ENCODE assay signal across 1 cellular context in genomic region chr6:37432916-37433656, GRCh38.
TF ChIP-seq lines count a peak whose summit lies in the region.

CMTR1 (plus strand) TSS chr6:37433221; CDS start chr6:37435630, 2,409 bp downstream.

TF ChIP-seq in HepG2, 621 proteins besides CTCF, POLR2A, EP300 and RAD21 (continued from another document and continues in another):
- TF ChIP-seq NFAT5 (CRISPR knock-in tag; IDR thresholded peaks at IDR 0.05): 0 out of 2 replicates have a peak, but pooled peaks have one; percentile 7
- TF ChIP-seq ZNF768 (CRISPR knock-in tag; IDR thresholded peaks at IDR 0.05): peak; percentile 67
- TF ChIP-seq PLSCR1 (CRISPR knock-in tag; IDR thresholded peaks at IDR 0.05; ENCODE audit: borderline replicate concordance): no peak
- peak; percentile 79 for TF ChIP-seq ZNF407 (CRISPR knock-in tag; IDR thresholded peaks at IDR 0.05; ENCODE audit: not compliant biosample characterization)
- no peak for TF ChIP-seq NCOR1 (IDR thresholded peaks at IDR 0.05; ENCODE audit: borderline replicate concordance, low read length)
- peak; percentile 38; the same call in 1 of the 2 replicates for TF ChIP-seq ZNF224 (CRISPR knock-in tag; IDR thresholded peaks at IDR 0.05)
- TF ChIP-seq SOX13 (IDR thresholded peaks at IDR 0.05): no peak
- TF ChIP-seq SOX13 (CRISPR knock-in tag; conservative IDR thresholded peaks at IDR 0.05 in 1 of 2, IDR thresholded peaks at IDR 0.05 in 1 of 2): peak in 1 of 2 experiments; percentile 56; a peak in 2 of 4 replicates
- TF ChIP-seq ZSCAN21 (CRISPR knock-in tag; IDR thresholded peaks at IDR 0.05; ENCODE audit: borderline replicate concordance): peak; percentile 69
- TF ChIP-seq DR1 (CRISPR knock-in tag; IDR thresholded peaks at IDR 0.05): no peak; the same call in 1 of the 2 replicates
- no peak for TF ChIP-seq RFX1 (IDR thresholded peaks at IDR 0.05)
- peak; percentile 61; the same call in 1 of the 2 replicates for TF ChIP-seq MYC (CRISPR knock-in tag; IDR thresholded peaks at IDR 0.05; ENCODE audit: borderline replicate concordance)
- TF ChIP-seq ERF (CRISPR knock-in tag; IDR thresholded peaks at IDR 0.05): peak; percentile 93
- peak; percentile 85 for TF ChIP-seq RXRA (CRISPR knock-in tag; IDR thresholded peaks at IDR 0.05)
- peak; percentile 97 for TF ChIP-seq ZNF501 (CRISPR knock-in tag; IDR thresholded peaks at IDR 0.05)
- TF ChIP-seq ZNF572 (CRISPR knock-in tag; IDR thresholded peaks at IDR 0.05): peak; percentile 23; the same call in 1 of the 2 replicates
- no peak for TF ChIP-seq TSC22D2 (CRISPR knock-in tag; IDR thresholded peaks at IDR 0.05; ENCODE audit: borderline replicate concordance)
- no peak for TF ChIP-seq ZNF615 (CRISPR knock-in tag; IDR thresholded peaks at IDR 0.05; ENCODE audit: borderline replicate concordance)
- 0 out of 2 replicates have a peak, but pooled peaks have one; percentile 85 for TF ChIP-seq RARG (CRISPR knock-in tag; IDR thresholded peaks at IDR 0.05; ENCODE audit: low read depth)
- peak; percentile 97 for TF ChIP-seq CREM (IDR thresholded peaks at IDR 0.05)
- peak; percentile 97 for TF ChIP-seq CREM (CRISPR knock-in tag; IDR thresholded peaks at IDR 0.05)
- TF ChIP-seq ZNF574 (CRISPR knock-in tag; IDR thresholded peaks at IDR 0.05): peak; percentile 94
- peak; percentile 94; the same call in 1 of the 2 replicates for TF ChIP-seq THAP9 (CRISPR knock-in tag; IDR thresholded peaks at IDR 0.05; ENCODE audit: borderline replicate concordance)
- TF ChIP-seq ISX (CRISPR knock-in tag; conservative IDR thresholded peaks at IDR 0.05): no peak
- no peak; the same call in 1 of the 2 replicates for TF ChIP-seq EEA1 (CRISPR knock-in tag; IDR thresholded peaks at IDR 0.05; ENCODE audit: borderline replicate concordance)
- TF ChIP-seq ZNF614 (CRISPR knock-in tag; IDR thresholded peaks at IDR 0.05; ENCODE audit: borderline replicate concordance): 0 out of 2 replicates have a peak, but pooled peaks have one; percentile 45
- no peak for TF ChIP-seq ZNF558 (CRISPR knock-in tag; IDR thresholded peaks at IDR 0.05; ENCODE audit: borderline replicate concordance)
- peak; percentile 90 for TF ChIP-seq ZNF331 (CRISPR knock-in tag; IDR thresholded peaks at IDR 0.05)
- TF ChIP-seq ZNF260 (CRISPR knock-in tag; IDR thresholded peaks at IDR 0.05; ENCODE audit: borderline replicate concordance, low read depth): no peak
- no peak for TF ChIP-seq DNMT3B (CRISPR knock-in tag; conservative IDR thresholded peaks at IDR 0.05)
- peak; percentile 81; the same call in 1 of the 2 replicates for TF ChIP-seq HIVEP1 (CRISPR knock-in tag; IDR thresholded peaks at IDR 0.05)
- TF ChIP-seq ZNF709 (CRISPR knock-in tag; IDR thresholded peaks at IDR 0.05): peak; percentile 76
- TF ChIP-seq GRHL1 (CRISPR knock-in tag; conservative IDR thresholded peaks at IDR 0.05): no peak
- no peak for TF ChIP-seq LCORL (IDR thresholded peaks at IDR 0.05)
- TF ChIP-seq LCORL (CRISPR knock-in tag; IDR thresholded peaks at IDR 0.05): peak; percentile 53
